Comparison of ENCODE assay signal across 10 cellular contexts in the genomic region with DNA sequence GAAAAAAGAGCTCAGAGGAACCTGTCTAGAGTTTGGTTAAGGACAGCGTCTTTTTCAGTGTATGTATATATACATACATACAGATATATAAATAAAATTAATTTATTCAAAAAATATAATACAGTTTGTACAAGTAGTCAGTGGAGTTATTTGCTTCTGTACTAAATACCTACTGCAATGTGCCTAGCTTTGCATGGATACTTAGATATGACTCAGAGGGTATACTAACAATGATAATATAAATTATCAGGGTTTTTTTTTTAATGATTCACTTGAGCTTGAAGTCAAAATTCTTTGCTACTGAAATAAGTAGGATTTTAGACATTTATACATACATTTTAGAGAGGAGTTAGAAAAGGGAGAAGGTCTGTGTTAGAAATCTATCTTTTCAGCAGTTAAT.
"Had no signal": no experiment of that assay in that cellular context is flagged by ENCODE, and none has a peak within 500 bp of the region (broad histone marks: within the 10 kb centered on the region; RNA-seq: fewer than 3 reads in every experiment).

No MANE protein-coding gene starts in this region.

- H3K27ac ChIP-seq: KMS-11 had no signal

- H3K9ac ChIP-seq: KMS-11 had no signal

- H3K4me2 ChIP-seq: GM23338, KMS-11 had no signal

- ATAC-seq: GM23338, HCT116 had no signal

- H2AFZ ChIP-seq: GM23338 had no signal

- H3K4me3 ChIP-seq: GM23338 had no signal

- H3K27me3 Mint-ChIP-seq: IgD-negative memory B cell had no signal

- DNase-seq: H9, HFFc6, KBM-7 had no signal

- FAIRE-seq: H1, H54, HTR-8/SVneo had no signal

- H3K9me3 Mint-ChIP-seq: HFFc6 had no signal

- H3K4me1 Mint-ChIP-seq: GM23338, H9, IgD-negative memory B cell had no signal

- H3K27ac Mint-ChIP-seq: GM23338, H9, HFFc6, IgD-negative memory B cell had no signal

- H3K4me3 Mint-ChIP-seq: GM23338, H9, HFFc6, IgD-negative memory B cell had no signal
